In the genomic region with DNA sequence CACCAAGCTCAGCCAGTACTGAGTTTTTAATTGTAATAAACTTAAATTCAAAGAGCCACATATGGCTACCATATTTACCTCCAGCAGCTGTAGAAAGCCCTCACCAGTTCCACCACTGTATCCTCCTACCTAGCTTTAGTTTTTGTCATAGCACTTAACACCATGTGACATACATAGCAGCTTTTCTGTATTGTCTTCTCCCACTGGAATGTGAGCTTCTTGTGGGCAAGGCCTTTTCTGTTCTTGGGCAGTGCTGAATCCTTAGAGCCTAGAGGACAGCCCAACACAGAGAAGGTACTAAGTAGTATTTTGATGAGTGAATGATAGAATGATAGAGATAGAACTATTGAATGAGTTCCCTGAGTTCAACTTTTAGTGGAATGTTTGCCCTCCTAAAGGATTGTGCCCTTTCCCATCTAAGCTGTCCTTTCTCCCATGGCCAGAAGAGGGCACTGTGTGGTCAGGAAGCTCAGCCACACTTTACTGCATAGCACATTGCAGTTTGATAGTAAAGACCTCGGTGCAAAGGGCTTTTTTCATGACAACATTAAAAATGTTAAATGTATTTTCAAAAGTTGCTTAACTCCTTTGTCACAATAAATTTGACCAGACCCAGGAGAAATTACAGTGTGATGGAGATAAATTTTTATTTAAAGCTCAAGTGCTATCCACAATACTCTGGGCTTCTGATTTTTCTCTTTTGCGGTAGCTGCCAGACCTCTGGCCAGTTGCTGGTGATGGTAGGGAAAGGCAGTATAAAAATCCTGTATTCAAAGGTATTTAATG, we compare ENCODE assay signal across 8 cellular contexts.
DNase-seq lines count a peak whose midpoint lies in the region; ATAC-seq lines count a peak whose summit lies in the region.

No MANE protein-coding gene starts in this region.

- H3K79me2 ChIP-seq in ACC112 (ENCODE audit: control insufficient read depth, insufficient read depth, low read length, unreplicated experiment), result peaks cover 7% of the 10 kb centered on the region

- no peak overlapping the region for H3K27ac Mint-ChIP-seq in activated CD4-positive, alpha-beta T cell treated with anti-CD3 and anti-CD28 coated beads, Interleukin-2, amount 10 ng/mL, durations not matched to agents 7 days and 5 days

- H3K27ac ChIP-seq in ACC112 (ENCODE audit: low read depth, low read length), result peak overlapping the region; percentile 45

- no peak overlapping the region for H2AFZ ChIP-seq in ACC112 (ENCODE audit: low read length, unreplicated experiment)

- H3K36me3 Mint-ChIP-seq in activated CD4-positive, alpha-beta T cell treated with anti-CD3 and anti-CD28 coated beads, Interleukin-2, amount 10 ng/mL, durations not matched to agents 7 days and 5 days (ENCODE audit: low read depth), result peaks cover 2% of the 10 kb centered on the region

- no peak overlapping the region for H3K4me3 Mint-ChIP-seq in activated CD4-positive, alpha-beta T cell treated with anti-CD3 and anti-CD28 coated beads, Interleukin-2, amount 10 ng/mL, durations not matched to agents 7 days and 5 days

- H3K4me1 ChIP-seq in ACC112 (ENCODE audit: control insufficient read depth, insufficient read depth, low read length, unreplicated experiment), result no peaks in the 10 kb centered on the region

- H3K36me3 ChIP-seq in ACC112 (ENCODE audit: insufficient read depth, low read length), result peaks cover 72% of the 10 kb centered on the region

- peaks cover 6% of the 10 kb centered on the region for H3K4me1 Mint-ChIP-seq in activated CD4-positive, alpha-beta T cell treated with anti-CD3 and anti-CD28 coated beads, Interleukin-2, amount 10 ng/mL, durations not matched to agents 7 days and 5 days

- H3K27me3 ChIP-seq in ACC112 (ENCODE audit: insufficient read depth, low read length), result no peaks in the 10 kb centered on the region

- no peaks in the 10 kb centered on the region for H3K27me3 Mint-ChIP-seq in activated CD4-positive, alpha-beta T cell treated with anti-CD3 and anti-CD28 coated beads, Interleukin-2, amount 10 ng/mL, durations not matched to agents 7 days and 5 days

- H3K9me3 Mint-ChIP-seq in activated CD4-positive, alpha-beta T cell treated with anti-CD3 and anti-CD28 coated beads, Interleukin-2, amount 10 ng/mL, durations not matched to agents 7 days and 5 days, result no peaks in the 10 kb centered on the region

- ATAC-seq in GM18517 (IDR thresholded peaks at IDR 0.05; ENCODE audit: unreplicated experiment), result peak; percentile 77
- ATAC-seq in HG03196 (IDR thresholded peaks at IDR 0.05; ENCODE audit: unreplicated experiment), result peak; percentile 74

- no peak overlapping the region for H3K4me3 ChIP-seq in ACC112 (ENCODE audit: low read depth, low read length)

- POLR2A ChIA-PET in activated CD4-positive, alpha-beta T cell treated with anti-CD3 and anti-CD28 coated beads, Interleukin-2, amount 10 ng/mL, durations not matched to agents 7 days and 5 days (lab: Charles Lee), result interaction anchor here (0.6 to 1.0 kb wide), 4 partner anchors 9 to 293 kb away, joined by 3 to 4 read pairs (median 4); a partner anchor contains a TSS

- DNase-seq in NCI-H526 (lab: John Stamatoyannopoulos, UW), result peak; percentile 16 to 76
- DNase-seq in activated CD4-positive, alpha-beta T cell treated with anti-CD3 and anti-CD28 coated beads, Interleukin-2, amount 10 ng/mL, durations not matched to agents 7 days and 5 days, result peak; percentile 60
- DNase-seq in effector CD4-positive, alpha-beta T cell, result peak; percentile 43
- DNase-seq in medulla oblongata (ENCODE audit: extremely low spot score), result peak; percentile 84
- DNase-seq in stimulated activated CD8-positive, alpha-beta memory T cell treated with anti-CD3 and anti-CD28 coated beads, Interleukin-2, amount 100 ng/mL, for 48 hours (ENCODE audit: low read depth in 2 of 2), result peak; percentile 15 to 32

- CTCF ChIA-PET in activated CD4-positive, alpha-beta T cell treated with anti-CD3 and anti-CD28 coated beads, Interleukin-2, amount 10 ng/mL, durations not matched to agents 7 days and 5 days (lab: Charles Lee), result interaction anchor here (0.6 to 3.1 kb wide), 23 partner anchors 8 to 1391 kb away, joined by 3 to 30 read pairs (median 4); a partner anchor contains a TSS

Comparison
In these comparisons a context has a peak if more than half of its experiments do, and no peak if none do; other contexts are left out.
1. DNase-seq: peak in every context shown above with its lines; median percentile 84 in medulla oblongata; 60 in activated CD4-positive, alpha-beta T cell treated with anti-CD3 and anti-CD28 coated beads, Interleukin-2, amount 10 ng/mL, durations not matched to agents 7 days and 5 days; 46 in NCI-H526; 43 in effector CD4-positive, alpha-beta T cell; 24 in stimulated activated CD8-positive, alpha-beta memory T cell treated with anti-CD3 and anti-CD28 coated beads, Interleukin-2, amount 100 ng/mL, for 48 hours.